Comparison of ENCODE assay signal across 8 cellular contexts in genomic region chr9:35161713-35162604, GRCh38. TPM values are rescaled to one million over a fixed set of nuclear protein-coding genes. Genes with fewer than 3 reads are reported as not detected.
DNase-seq lines count a peak whose midpoint lies in the region; ATAC-seq, FAIRE-seq and TF ChIP-seq lines count a peak whose summit lies in the region.

Gene UNC13B, plus strand, starts transcription at chr9:35162009. Its CDS starts 275 bp downstream, at chr9:35162284.

- H3K9me3 Mint-ChIP-seq in immature natural killer cell = no peaks in the 10 kb centered on the region

- in situ Hi-C loops in GM13976 (cut with MboI; ENCODE audit: low sequenced_read_pairs, unreplicated experiment) = no loop called here

- no peaks in the 10 kb centered on the region for H3K9me3 ChIP-seq in small intestine (ENCODE audit: control insufficient read depth, low read depth)

- no peaks in the 10 kb centered on the region for H3K36me3 ChIP-seq in small intestine (ENCODE audit: control insufficient read depth in 2 of 2, insufficient read depth in 2 of 2, low read length in 2 of 2)

- H3K27ac ChIP-seq in small intestine (ENCODE audit: low read depth in 1 of 2, low read length in 1 of 2) = peak within 1 kb of the TSS; percentile 96 to 98

- TF ChIP-seq CTCF in GM13976 (IDR thresholded peaks at IDR 0.05; ENCODE audit: borderline replicate concordance, control extremely low read depth, extremely low read depth, insufficient read depth, missing control alignments) = no peak

- peaks cover 5 to 11% (median 8%) of the 10 kb centered on the region in 3 donors for H3K27me3 Mint-ChIP-seq in immature natural killer cell (ENCODE audit: low read depth in 3 of 3)

- peak within 1 kb of the TSS; percentile 72 to 86 for H3K4me3 ChIP-seq in small intestine (ENCODE audit: low read depth in 1 of 2, low read length in 2 of 2)

- WGBS in small intestine, 3 donors = 1% methylated on average over 61 to 70 of the region's 70 CpGs

- H3K4me3 Mint-ChIP-seq in immature natural killer cell = peak within 1 kb of the TSS; percentile 89 to 97 (median 94)

- DNase-seq in GM13976 (ENCODE audit: low spot score) (peak; percentile 84), NCI-H2196 (lab: John Stamatoyannopoulos, UW; ENCODE audit: unreplicated experiment) (peak; percentile 89), immature natural killer cell (peak; percentile 61 to 68 (median 65)), small intestine (peak; percentile 98), UCSD-AML1 (lab: John Stamatoyannopoulos, UW; ENCODE audit: unreplicated experiment) (no peak)
- DNase-seq in activated CD4-positive, CD25-positive, alpha-beta regulatory T cell treated with anti-CD3 and anti-CD28 coated beads, Interleukin-2, amount 50 U/mL, for 16 hours (ENCODE audit: low read depth, low spot score) = peak; percentile 26
- peak; percentile 61 for DNase-seq in central memory CD4-positive, alpha-beta T cell

- peak; percentile 69 for ATAC-seq in HG03045 (IDR thresholded peaks at IDR 0.05; ENCODE audit: unreplicated experiment)

- H3K27me3 ChIP-seq in small intestine (ENCODE audit: control insufficient read depth in 2 of 2, insufficient read depth in 2 of 2, low read length in 2 of 2) = no peaks in the 10 kb centered on the region

- peak within 1 kb of the TSS; percentile 10 to 88 (median 52) for H3K27ac Mint-ChIP-seq in immature natural killer cell

- H3K36me3 Mint-ChIP-seq in immature natural killer cell = peaks cover 0 to 5% (median 0%) of the 10 kb centered on the region in 3 donors

- H3K4me1 Mint-ChIP-seq in immature natural killer cell = peaks cover 16 to 19% of the 10 kb centered on the region in 2 donors

- no peak for FAIRE-seq in small intestine (lab: Jason Lieb, UNC)

- no peaks in the 10 kb centered on the region for H3K4me1 ChIP-seq in small intestine (ENCODE audit: control insufficient read depth in 2 of 2, insufficient read depth in 1 of 2, low read depth in 1 of 2, low read length in 1 of 2)

RNA-seq across cellular contexts. Expression of gene UNC13B, which starts in this region (rescaled TPM):
- under 1 TPM in 1 of 3 donors, not detected in 2; 0.07 TPM for polyA plus RNA-seq in immature natural killer cell
- polyA plus RNA-seq in small intestine = 10 to 100 TPM; 11.3 to 17.1 (median 11.6) TPM

Comparison
In these comparisons a context has a peak if more than half of its experiments do, and no peak if none do; other contexts are left out.
1. RNA of gene UNC13B (polyA plus RNA-seq): 11.3 to 17.1 TPM in small intestine; 0.07 TPM in immature natural killer cell; every median in the first group is over 10 times any median in the second.
2. Peak in DNase-seq in immature natural killer cell; RNA of the gene not detected or under 1 TPM.